In the genomic region with DNA sequence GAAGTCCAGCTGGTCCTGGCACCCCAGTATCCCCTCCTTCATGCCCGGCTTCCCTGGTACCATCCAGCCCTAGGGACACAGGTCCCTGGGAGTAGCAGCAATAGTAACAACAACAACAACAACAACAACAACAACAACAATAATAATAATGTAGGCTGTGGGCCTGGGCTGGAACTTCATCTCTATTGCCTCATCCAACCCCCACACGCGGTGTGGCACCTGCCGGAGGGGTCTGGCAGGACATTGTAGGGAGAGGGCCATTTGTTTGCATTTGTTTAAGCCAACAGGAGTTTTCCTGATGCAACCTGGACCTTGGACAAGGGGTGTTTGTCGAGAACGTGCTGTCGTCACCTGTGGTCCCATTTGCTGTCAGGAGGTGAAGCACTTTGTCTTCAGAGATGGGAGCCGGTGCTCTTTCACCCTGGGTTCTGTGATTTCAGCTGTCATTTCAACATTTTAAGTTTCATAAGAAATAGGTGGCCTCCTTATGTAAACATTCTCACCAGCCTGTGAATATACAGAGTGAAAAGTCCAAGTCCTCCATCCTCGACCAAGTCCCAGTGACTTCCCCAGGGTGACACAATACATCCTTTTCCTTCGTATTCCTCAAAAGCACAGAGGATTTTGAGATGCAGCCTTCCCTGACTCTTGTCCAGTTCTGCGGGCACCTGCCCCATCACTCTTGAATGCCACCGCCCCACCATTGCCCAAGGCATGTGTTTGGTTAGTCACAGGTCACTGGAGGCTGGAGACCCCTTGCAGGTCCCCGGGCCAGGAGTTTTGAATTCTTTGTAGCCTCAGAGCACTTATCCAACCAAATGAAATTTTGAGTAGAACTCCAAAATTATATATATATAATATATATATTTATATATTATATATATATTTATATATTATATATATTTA, we compare ENCODE assay signal across 1 cellular context.
TF ChIP-seq lines count a peak whose summit lies in the region.

No MANE protein-coding gene starts in this region.

TF ChIP-seq in HepG2, 621 proteins besides CTCF, POLR2A, EP300 and RAD21 (continued from another document and continues in another):
- TF ChIP-seq ZNF18 (CRISPR knock-in tag; IDR thresholded peaks at IDR 0.05; ENCODE audit: insufficient replicate concordance), result no peak
- TF ChIP-seq PBX3 (CRISPR knock-in tag; IDR thresholded peaks at IDR 0.05; ENCODE audit: borderline replicate concordance), result no peak
- TF ChIP-seq, protein P1, sequence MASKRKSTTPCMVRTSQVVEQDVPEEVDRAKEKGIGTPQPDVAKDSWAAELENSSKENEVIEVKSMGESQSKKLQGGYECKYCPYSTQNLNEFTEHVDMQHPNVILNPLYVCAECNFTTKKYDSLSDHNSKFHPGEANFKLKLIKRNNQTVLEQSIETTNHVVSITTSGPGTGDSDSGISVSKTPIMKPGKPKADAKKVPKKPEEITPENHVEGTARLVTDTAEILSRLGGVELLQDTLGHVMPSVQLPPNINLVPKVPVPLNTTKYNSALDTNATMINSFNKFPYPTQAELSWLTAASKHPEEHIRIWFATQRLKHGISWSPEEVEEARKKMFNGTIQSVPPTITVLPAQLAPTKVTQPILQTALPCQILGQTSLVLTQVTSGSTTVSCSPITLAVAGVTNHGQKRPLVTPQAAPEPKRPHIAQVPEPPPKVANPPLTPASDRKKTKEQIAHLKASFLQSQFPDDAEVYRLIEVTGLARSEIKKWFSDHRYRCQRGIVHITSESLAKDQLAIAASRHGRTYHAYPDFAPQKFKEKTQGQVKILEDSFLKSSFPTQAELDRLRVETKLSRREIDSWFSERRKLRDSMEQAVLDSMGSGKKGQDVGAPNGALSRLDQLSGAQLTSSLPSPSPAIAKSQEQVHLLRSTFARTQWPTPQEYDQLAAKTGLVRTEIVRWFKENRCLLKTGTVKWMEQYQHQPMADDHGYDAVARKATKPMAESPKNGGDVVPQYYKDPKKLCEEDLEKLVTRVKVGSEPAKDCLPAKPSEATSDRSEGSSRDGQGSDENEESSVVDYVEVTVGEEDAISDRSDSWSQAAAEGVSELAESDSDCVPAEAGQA (IDR thresholded peaks at IDR 0.05; ENCODE audit: low read depth), result peak; percentile 83
- TF ChIP-seq, protein P1 (CRISPR knock-in tag; IDR thresholded peaks at IDR 0.05; ENCODE audit: borderline replicate concordance), result no peak
- TF ChIP-seq ZNF431 (CRISPR knock-in tag; IDR thresholded peaks at IDR 0.05; ENCODE audit: borderline replicate concordance, low read depth), result no peak
- TF ChIP-seq KLF15 (CRISPR knock-in tag; IDR thresholded peaks at IDR 0.05; ENCODE audit: borderline replicate concordance), result 0 out of 2 replicates have a peak, but pooled peaks have one; percentile 48
- no peak for TF ChIP-seq ARID2 (CRISPR knock-in tag; IDR thresholded peaks at IDR 0.05; ENCODE audit: borderline replicate concordance)
- no peak for TF ChIP-seq PREB (CRISPR knock-in tag; IDR thresholded peaks at IDR 0.05)
- TF ChIP-seq ZNF570 (CRISPR knock-in tag; IDR thresholded peaks at IDR 0.05; ENCODE audit: borderline replicate concordance), result no peak
- TF ChIP-seq ZNF616 (CRISPR knock-in tag; IDR thresholded peaks at IDR 0.05; ENCODE audit: low read depth), result no peak
- peak; percentile 88 for TF ChIP-seq FOXJ3 (CRISPR knock-in tag; IDR thresholded peaks at IDR 0.05; ENCODE audit: borderline replicate concordance)
- TF ChIP-seq SYNCRIP (IDR thresholded peaks at IDR 0.05; ENCODE audit: insufficient read depth, low read depth, low read length), result no peak
- TF ChIP-seq FUBP1 (CRISPR knock-in tag; IDR thresholded peaks at IDR 0.05; ENCODE audit: borderline replicate concordance), result no peak
- TF ChIP-seq, protein P2, sequence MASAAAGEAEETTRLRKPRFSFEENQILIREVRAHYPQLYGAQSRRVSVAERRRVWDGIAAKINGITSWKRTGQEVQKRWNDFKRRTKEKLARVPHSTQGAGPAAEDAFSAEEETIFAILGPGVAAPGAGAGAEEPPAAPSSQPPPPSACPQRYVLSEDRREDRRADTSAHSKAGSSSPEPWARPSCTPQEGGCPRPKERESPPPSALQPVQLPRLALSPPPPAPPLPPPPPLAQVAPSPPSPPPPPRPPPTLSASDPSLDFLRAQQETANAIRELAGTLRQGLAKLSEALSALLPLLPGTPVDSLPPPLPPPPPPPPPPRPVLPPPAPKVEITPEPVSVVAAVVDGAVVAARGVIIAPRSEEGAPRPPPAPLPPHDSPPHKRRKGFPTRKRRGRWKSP (CRISPR knock-in tag; IDR thresholded peaks at IDR 0.05), result peak; percentile 70; the same call in 1 of the 2 replicates
- no peak for TF ChIP-seq ZFP41 (CRISPR knock-in tag; IDR thresholded peaks at IDR 0.05; ENCODE audit: borderline replicate concordance)
- 0 out of 2 replicates have a peak, but pooled peaks have one; percentile 34 for TF ChIP-seq SALL2 (CRISPR knock-in tag; IDR thresholded peaks at IDR 0.05)
- no peak for TF ChIP-seq ZNF101 (CRISPR knock-in tag; IDR thresholded peaks at IDR 0.05; ENCODE audit: borderline replicate concordance, low read depth)
- no peak for TF ChIP-seq HOXA7 (CRISPR knock-in tag; IDR thresholded peaks at IDR 0.05)
- TF ChIP-seq NFKBIZ (CRISPR knock-in tag; IDR thresholded peaks at IDR 0.05), result peak; percentile 90; the same call in 1 of the 2 replicates
- peak; percentile 53; the same call in 1 of the 2 replicates for TF ChIP-seq YEATS2 (CRISPR knock-in tag; IDR thresholded peaks at IDR 0.05; ENCODE audit: borderline replicate concordance)
- TF ChIP-seq ZNF282 (IDR thresholded peaks at IDR 0.05; ENCODE audit: partially characterized antibody), result no peak
- no peak for TF ChIP-seq ZBTB1 (CRISPR knock-in tag; IDR thresholded peaks at IDR 0.05; ENCODE audit: borderline replicate concordance)
- TF ChIP-seq ZBTB40 (IDR thresholded peaks at IDR 0.05), result no peak
- peak; percentile 89 for TF ChIP-seq ZBTB40 (CRISPR knock-in tag; IDR thresholded peaks at IDR 0.05)
- no peak; the same call in 1 of the 2 replicates for TF ChIP-seq ZNF891 (CRISPR knock-in tag; IDR thresholded peaks at IDR 0.05)
- TF ChIP-seq ZNF878 (CRISPR knock-in tag; IDR thresholded peaks at IDR 0.05), result peak; percentile 96
- TF ChIP-seq ZNF446 (CRISPR knock-in tag; IDR thresholded peaks at IDR 0.05), result no peak
- TF ChIP-seq CBX2 (IDR thresholded peaks at IDR 0.05; ENCODE audit: low read depth, low read length), result no peak
- no peak for TF ChIP-seq CBX2 (CRISPR knock-in tag; IDR thresholded peaks at IDR 0.05; ENCODE audit: low read depth)
- TF ChIP-seq U2AF2 (IDR thresholded peaks at IDR 0.05; ENCODE audit: low read depth, low read length), result no peak
